Comparison of ENCODE assay signal across 8 cellular contexts in the genomic region with DNA sequence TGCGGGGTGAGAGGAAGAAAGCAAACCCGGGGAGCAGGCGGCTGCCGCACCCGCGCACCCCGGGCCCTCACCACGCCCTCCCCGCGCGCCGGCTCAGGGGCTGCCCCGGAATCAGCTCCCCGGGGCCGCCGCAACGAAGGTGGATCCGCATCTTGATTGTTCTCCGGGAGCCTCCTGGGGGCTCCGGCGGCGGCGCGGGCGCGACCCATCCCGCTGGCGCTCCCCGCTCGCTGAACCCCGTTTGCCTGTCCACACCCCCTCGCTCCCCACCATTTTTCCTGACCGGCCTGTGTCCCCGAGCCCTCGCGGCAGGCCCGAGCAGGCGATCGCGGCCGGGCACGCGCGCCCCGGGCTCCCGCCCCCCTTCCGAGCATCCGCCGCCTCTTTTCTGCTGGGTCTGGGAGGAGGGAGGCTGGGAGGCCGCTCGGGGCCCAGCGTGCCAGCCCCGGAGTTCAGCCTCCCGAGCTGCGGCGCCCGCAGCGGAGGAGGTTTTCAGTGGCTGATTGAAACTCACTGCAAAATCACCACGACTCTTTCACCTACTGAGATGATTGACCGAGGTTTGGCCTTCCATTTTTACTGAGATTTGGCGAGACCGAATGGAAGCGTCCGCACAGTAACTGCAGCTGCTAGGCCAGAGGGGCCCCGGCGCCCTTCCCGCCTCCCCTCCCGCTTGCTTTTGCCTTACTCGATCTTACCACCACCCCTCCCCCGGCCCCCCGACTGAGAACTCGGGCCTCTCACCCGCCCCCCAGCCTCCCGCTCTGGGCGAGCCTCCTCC. TPM values are rescaled to one million over a fixed set of nuclear protein-coding genes. Genes with fewer than 3 reads are reported as not detected.
DNase-seq lines count a peak whose midpoint lies in the region; ATAC-seq and TF ChIP-seq lines count a peak whose summit lies in the region.

No MANE protein-coding gene starts in this region.

- H3K9ac ChIP-seq in NT2/D1 (ENCODE audit: insufficient read length, low read depth) = peak overlapping the region; percentile 90

- no peaks in the 10 kb centered on the region for H3K4me1 ChIP-seq in NT2/D1 (ENCODE audit: insufficient read depth, insufficient read length)
- H3K4me1 ChIP-seq in left ventricle myocardium inferior = peaks cover 44% of the 10 kb centered on the region
- peaks cover 36 to 46% (median 41%) of the 10 kb centered on the region in 4 donors for H3K4me1 ChIP-seq in stomach
- H3K4me1 ChIP-seq in uterus = peaks cover 0 to 12% of the 10 kb centered on the region in 2 donors

- no peak for TF ChIP-seq POLR2A in stomach (IDR thresholded peaks at IDR 0.05)
- TF ChIP-seq POLR2A in uterus (IDR thresholded peaks at IDR 0.05) = no peak

- H3K27me3 ChIP-seq in NT2/D1 (ENCODE audit: insufficient read depth, insufficient read length) (no peaks in the 10 kb centered on the region), left ventricle myocardium inferior (ENCODE audit: low read depth) (peaks cover 100% of the 10 kb centered on the region), stomach (peaks cover 30 to 96% (median 69%) of the 10 kb centered on the region in 3 donors), uterus (peaks cover 0 to 66% of the 10 kb centered on the region in 2 donors)

- H3K36me3 ChIP-seq in NT2/D1 (ENCODE audit: insufficient read depth, insufficient read length, low read length) (peaks cover 5% of the 10 kb centered on the region), left ventricle myocardium inferior (no peaks in the 10 kb centered on the region), stomach (no peaks in the 10 kb centered on the region), uterus (no peaks in the 10 kb centered on the region)

- H3K27ac ChIP-seq in left ventricle myocardium inferior (replicated peaks) (peak overlapping the region; percentile 78), stomach (peak overlapping the region in 1 of 5 donors; percentile 19), uterus (no peak overlapping the region)

- no peak for TF ChIP-seq CTCF in left ventricle myocardium inferior (IDR thresholded peaks at IDR 0.05; ENCODE audit: borderline replicate concordance)
- no peak for TF ChIP-seq CTCF in stomach (IDR thresholded peaks at IDR 0.05)
- TF ChIP-seq CTCF in GM10266 (IDR thresholded peaks at IDR 0.05; ENCODE audit: control insufficient read depth, insufficient read depth, low read depth, missing control alignments) = no peak
- TF ChIP-seq CTCF in uterus (IDR thresholded peaks at IDR 0.05) = no peak

- TF ChIP-seq EP300 in stomach (IDR thresholded peaks at IDR 0.05) = no peak

- peak; percentile 7 for DNase-seq in H4 (ENCODE audit: low spot score)
- DNase-seq in NT2/D1 (ENCODE audit: low read depth, low spot score) = peak; percentile 40
- no peak for DNase-seq in left ventricle myocardium inferior
- DNase-seq in stomach = no peak
- DNase-seq in GM10266 (ENCODE audit: extremely low spot score) = no peak
- DNase-seq in activated CD4-positive, alpha-beta T cell treated with anti-CD3 and anti-CD28 coated beads for 1 hour = no peak
- no peak for DNase-seq in uterus

- intact Hi-C loops in left ventricle myocardium inferior (cut with micrococcal nuclease) = no loop called here
- intact Hi-C loops in stomach (cut with DNase I; ENCODE audit: low total_unique reads) = no loop called here
- intact Hi-C loops in uterus (cut with DNase I; ENCODE audit: low total_unique reads) = no loop called here

- H3K9me3 ChIP-seq in NT2/D1 (ENCODE audit: insufficient read depth, low read length) (no peaks in the 10 kb centered on the region), left ventricle myocardium inferior (replicated peaks) (no peaks in the 10 kb centered on the region), stomach (no peaks in the 10 kb centered on the region), uterus (no peaks in the 10 kb centered on the region)

- 3 to 5% (median 3%) methylated on average over 48 to 75 of the region's 75 CpGs for WGBS in stomach, 5 donors

- ATAC-seq in GM19463 (IDR thresholded peaks at IDR 0.05; ENCODE audit: unreplicated experiment) = no peak

- H3K4me3 ChIP-seq in NT2/D1 (ENCODE audit: insufficient read length, low read depth) = peak overlapping the region; percentile 57
- H3K4me3 ChIP-seq in left ventricle myocardium inferior = peak overlapping the region; percentile 66
- peak overlapping the region; percentile 36 to 55 (median 43) for H3K4me3 ChIP-seq in stomach
- H3K4me3 ChIP-seq in uterus = no peak overlapping the region

RNA-seq across cellular contexts. Expression of a gene that starts 4.7 kb away (rescaled TPM):
- total RNA-seq in H4 (2014; rRNA removed; shearing (Covaris generic)) = 0.86 and 1.8 TPM in 2 replicates
- 0.93 TPM for total RNA-seq in left ventricle myocardium inferior
- 1 to 10 TPM in 1 of 5 donors, not detected in 4; 3.7 TPM for total RNA-seq in stomach
- under 1 TPM; 0.06 to 0.15 (median 0.08) TPM for polyA plus RNA-seq in stomach
- 1 to 10 TPM in 1 of 4 donors, not detected in 3; 9.3 TPM for total RNA-seq in uterus

Comparison
In these comparisons a context has a peak if more than half of its experiments do, and no peak if none do; other contexts are left out.
1. DNase-seq: peak in H4 (single experiment) and NT2/D1 (single experiment); none in left ventricle myocardium inferior (single experiment), stomach (single experiment), GM10266 (single experiment), activated CD4-positive, alpha-beta T cell treated with anti-CD3 and anti-CD28 coated beads for 1 hour (single experiment) and uterus (0 of 2).
2. H3K4me3 ChIP-seq: peak in NT2/D1 (single experiment), left ventricle myocardium inferior (single experiment) and stomach (4 of 4); none in uterus (0 of 2).